1 cellular context compared by ENCODE assay signal in genomic region chr2:218003265-218003950, GRCh38.
TF ChIP-seq lines count a peak whose summit lies in the region.

No MANE protein-coding gene starts in this region.

TF ChIP-seq in GM23338, 12 proteins besides CTCF, POLR2A, EP300 and RAD21 (continued from another document):
- TF ChIP-seq ZNF462 (CRISPR knock-in tag; IDR thresholded peaks at IDR 0.05) (no peak), ETS1 (IDR thresholded peaks at IDR 0.05) (no peak), CREB1 (CRISPR knock-in tag; IDR thresholded peaks at IDR 0.05; ENCODE audit: low read depth) (no peak), NANOG (IDR thresholded peaks at IDR 0.05; ENCODE audit: borderline replicate concordance) (no peak), ZNF331 (CRISPR knock-in tag; IDR thresholded peaks at IDR 0.05; ENCODE audit: low read depth) (no peak), POLR2AphosphoS5 (IDR thresholded peaks at IDR 0.05; ENCODE audit: low read depth) (no peak)
